In the genomic region with DNA sequence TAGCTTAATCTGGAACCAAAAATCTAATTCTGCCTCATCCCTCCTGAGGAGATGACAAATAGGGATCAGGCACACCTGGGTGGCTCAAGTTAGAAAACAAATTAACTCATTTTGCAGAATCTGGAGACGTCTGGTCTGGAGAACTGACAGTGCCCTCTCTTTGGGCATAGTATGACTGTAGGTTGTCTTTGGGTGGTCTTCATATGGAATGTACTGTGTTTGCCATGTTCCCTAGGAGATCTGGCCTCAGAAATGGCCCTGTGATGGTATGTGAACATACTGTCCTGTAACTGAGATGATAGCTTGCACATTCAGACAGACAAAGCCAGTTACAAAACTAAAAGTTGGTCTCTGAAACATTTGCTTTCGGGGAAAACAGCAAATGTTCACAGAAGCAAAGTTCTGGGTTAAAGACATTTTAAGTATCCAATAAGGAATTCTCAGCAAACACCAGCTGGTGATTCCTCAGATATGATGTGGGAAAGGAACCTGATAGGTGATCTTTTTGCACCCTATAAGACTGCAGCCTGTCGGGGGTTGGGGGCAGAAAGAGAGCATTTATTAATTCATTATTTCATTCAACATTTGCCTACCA, we compare ENCODE assay signal across 12 cellular contexts. TPM values are rescaled to one million over a fixed set of nuclear protein-coding genes. Genes with fewer than 3 reads are reported as not detected.
A peak's percentile ranks its signal among the peaks of the same experiment; 100 is the strongest.
DNase-seq lines count a peak whose midpoint lies in the region; ATAC-seq, FAIRE-seq and TF ChIP-seq lines count a peak whose summit lies in the region.
"Had no signal": no experiment of that assay in that cellular context is flagged by ENCODE, and none has a peak within 500 bp of the region (broad histone marks: within the 10 kb centered on the region; RNA-seq: fewer than 3 reads in every experiment).

No MANE protein-coding gene starts in this region.

- H3K27ac Mint-ChIP-seq in activated CD8-positive, alpha-beta memory T cell treated with anti-CD3 and anti-CD28 coated beads, Interleukin-2, amount 10 ng/mL, durations not matched to agents 7 days and 5 days = peak overlapping the region; percentile 53
- peak overlapping the region; percentile 76 for H3K27ac Mint-ChIP-seq in activated T-helper 1 cell treated with anti-CD3 and anti-CD28 coated beads, Interleukin-12 subunit alpha, Interleukin-12 subunit beta, Interleukin-2, Interleukin-4 antibody, amounts not matched to agents 30 ng/mL and 10 ng/mL and 1 ng/mL, durations not matched to agents 14 hours and 24 hours and 36 hours
- H3K27ac Mint-ChIP-seq in immature natural killer cell = peak overlapping the region; percentile 98 to 100 (median 100)

- no peak overlapping the region for H3K4me3 ChIP-seq in thyroid gland (replicated peaks in 1 of 3)
- no peak overlapping the region for H3K4me3 ChIP-seq in H7 (ENCODE audit: insufficient read depth, low read depth, low read length)
- H3K4me3 ChIP-seq in pancreas = no peak overlapping the region
- H3K4me3 ChIP-seq: SJCRH30 had no signal

- H3K9me3 Mint-ChIP-seq in activated CD8-positive, alpha-beta memory T cell treated with anti-CD3 and anti-CD28 coated beads, Interleukin-2, amount 10 ng/mL, durations not matched to agents 7 days and 5 days (ENCODE audit: low read depth) = no peaks in the 10 kb centered on the region
- H3K9me3 Mint-ChIP-seq in activated T-helper 1 cell treated with anti-CD3 and anti-CD28 coated beads, Interleukin-12 subunit alpha, Interleukin-12 subunit beta, Interleukin-2, Interleukin-4 antibody, amounts not matched to agents 30 ng/mL and 10 ng/mL and 1 ng/mL, durations not matched to agents 14 hours and 24 hours and 36 hours = no peaks in the 10 kb centered on the region
- no peaks in the 10 kb centered on the region for H3K9me3 Mint-ChIP-seq in immature natural killer cell
- H3K9me3 Mint-ChIP-seq: nephron had no signal

- no peak for DNase-seq in activated CD8-positive, alpha-beta memory T cell treated with anti-CD3 and anti-CD28 coated beads, Interleukin-2, amount 10 ng/mL, durations not matched to agents 7 days and 5 days
- no peak for DNase-seq in activated CD8-positive, alpha-beta memory T cell treated with anti-CD3 and anti-CD28 coated beads for 24 hours
- no peak for DNase-seq in activated T-helper 1 cell treated with anti-CD3 and anti-CD28 coated beads, Interleukin-12 subunit alpha, Interleukin-12 subunit beta, Interleukin-2, Interleukin-4 antibody, amounts not matched to agents 30 ng/mL and 10 ng/mL and 1 ng/mL, durations not matched to agents 14 hours and 24 hours and 36 hours (ENCODE audit: low spot score)
- DNase-seq in immature natural killer cell (no peak), thyroid gland (no peak), H7 (no peak), pancreas (no peak)
- no peak for DNase-seq in effector CD4-positive, alpha-beta T cell
- DNase-seq: activated CD4-positive, CD25-positive, alpha-beta regulatory T cell treated with anti-CD3 and anti-CD28 coated beads, Interleukin-2, amount 50 U/mL, for 72 hours; MM.1S; SJCRH30 had no signal

- H3K9me3 ChIP-seq in thyroid gland (no peaks in the 10 kb centered on the region), pancreas (no peaks in the 10 kb centered on the region)
- H3K9me3 ChIP-seq: SJCRH30 had no signal

- no peak for ATAC-seq in activated CD8-positive, alpha-beta memory T cell treated with anti-CD3 and anti-CD28 coated beads, Interleukin-2, amount 10 ng/mL, durations not matched to agents 7 days and 5 days
- ATAC-seq in pancreas = no peak

- TF ChIP-seq POLR2A in thyroid gland (IDR thresholded peaks at IDR 0.05) = no peak

- H3K27me3 ChIP-seq in thyroid gland (no peaks in the 10 kb centered on the region), H7 (ENCODE audit: control insufficient read depth, insufficient read depth, low read length) (no peaks in the 10 kb centered on the region), pancreas (no peaks in the 10 kb centered on the region)
- H3K27me3 ChIP-seq: SJCRH30 had no signal

- no peak for TF ChIP-seq CTCF in thyroid gland (IDR thresholded peaks at IDR 0.05)
- TF ChIP-seq CTCF in pancreas (IDR thresholded peaks at IDR 0.05) = no peak

- H3K36me3 ChIP-seq in thyroid gland (no peaks in the 10 kb centered on the region), H7 (replicated peaks; ENCODE audit: control insufficient read depth, insufficient read depth, low read length) (no peaks in the 10 kb centered on the region), pancreas (no peaks in the 10 kb centered on the region)
- H3K36me3 ChIP-seq: SJCRH30 had no signal

- intact Hi-C loops in activated T-helper 1 cell treated with anti-CD3 and anti-CD28 coated beads, Interleukin-12 subunit alpha, Interleukin-12 subunit beta, Interleukin-2, Interleukin-4 antibody, amounts not matched to agents 30 ng/mL and 10 ng/mL and 1 ng/mL, durations not matched to agents 14 hours and 24 hours and 36 hours (cut with micrococcal nuclease) = no loop called here
- intact Hi-C loops in thyroid gland (cut with DNase I) (no loop called here), pancreas (cut with DNase I) (no loop called here)

- CTCF ChIA-PET in activated CD8-positive, alpha-beta memory T cell treated with anti-CD3 and anti-CD28 coated beads, Interleukin-2, amount 10 ng/mL, durations not matched to agents 7 days and 5 days (lab: Charles Lee) = interaction anchor here (0.7 to 8.2 kb wide), 6 partner anchors 9 to 771 kb away, joined by 3 to 101 read pairs (median 3); no protein-coding TSS in a partner anchor

- no peaks in the 10 kb centered on the region for H3K27me3 Mint-ChIP-seq in activated CD8-positive, alpha-beta memory T cell treated with anti-CD3 and anti-CD28 coated beads, Interleukin-2, amount 10 ng/mL, durations not matched to agents 7 days and 5 days
- no peaks in the 10 kb centered on the region for H3K27me3 Mint-ChIP-seq in activated T-helper 1 cell treated with anti-CD3 and anti-CD28 coated beads, Interleukin-12 subunit alpha, Interleukin-12 subunit beta, Interleukin-2, Interleukin-4 antibody, amounts not matched to agents 30 ng/mL and 10 ng/mL and 1 ng/mL, durations not matched to agents 14 hours and 24 hours and 36 hours (ENCODE audit: insufficient read depth)
- peaks cover 8 to 26% (median 23%) of the 10 kb centered on the region in 3 donors for H3K27me3 Mint-ChIP-seq in immature natural killer cell (ENCODE audit: low read depth in 3 of 3)

- H3K4me1 Mint-ChIP-seq in activated CD8-positive, alpha-beta memory T cell treated with anti-CD3 and anti-CD28 coated beads, Interleukin-2, amount 10 ng/mL, durations not matched to agents 7 days and 5 days = peaks cover 95% of the 10 kb centered on the region
- H3K4me1 Mint-ChIP-seq in activated T-helper 1 cell treated with anti-CD3 and anti-CD28 coated beads, Interleukin-12 subunit alpha, Interleukin-12 subunit beta, Interleukin-2, Interleukin-4 antibody, amounts not matched to agents 30 ng/mL and 10 ng/mL and 1 ng/mL, durations not matched to agents 14 hours and 24 hours and 36 hours (ENCODE audit: low read depth) = peaks cover 100% of the 10 kb centered on the region
- H3K4me1 Mint-ChIP-seq in immature natural killer cell = peaks cover 100% of the 10 kb centered on the region in 2 donors

- WGBS in thyroid gland, 2 donors = 92 to 93% methylated on average over 3 of the region's 3 CpGs
- WGBS in pancreas, 2 donors = 85 to 91% methylated on average over 3 of the region's 3 CpGs

- H3K4me1 ChIP-seq in thyroid gland (peaks cover 33 to 65% of the 10 kb centered on the region in 2 donors), pancreas (peaks cover 35 to 58% (median 42%) of the 10 kb centered on the region in 3 donors)
- H3K4me1 ChIP-seq: SJCRH30 had no signal

- peak overlapping the region; percentile 55 to 78 (median 78) for H3K27ac ChIP-seq in thyroid gland
- no peak overlapping the region for H3K27ac ChIP-seq in pancreas
- H3K27ac ChIP-seq: SJCRH30 had no signal

- H3K4me3 Mint-ChIP-seq in activated CD8-positive, alpha-beta memory T cell treated with anti-CD3 and anti-CD28 coated beads, Interleukin-2, amount 10 ng/mL, durations not matched to agents 7 days and 5 days = no peak overlapping the region
- peak overlapping the region; percentile 45 for H3K4me3 Mint-ChIP-seq in activated T-helper 1 cell treated with anti-CD3 and anti-CD28 coated beads, Interleukin-12 subunit alpha, Interleukin-12 subunit beta, Interleukin-2, Interleukin-4 antibody, amounts not matched to agents 30 ng/mL and 10 ng/mL and 1 ng/mL, durations not matched to agents 14 hours and 24 hours and 36 hours
- H3K4me3 Mint-ChIP-seq in immature natural killer cell = peak overlapping the region in 2 of 5 donors; percentile 33 to 89
- H3K4me3 Mint-ChIP-seq: nephron had no signal

- peaks cover 58% of the 10 kb centered on the region for H3K36me3 Mint-ChIP-seq in activated CD8-positive, alpha-beta memory T cell treated with anti-CD3 and anti-CD28 coated beads, Interleukin-2, amount 10 ng/mL, durations not matched to agents 7 days and 5 days
- H3K36me3 Mint-ChIP-seq in activated T-helper 1 cell treated with anti-CD3 and anti-CD28 coated beads, Interleukin-12 subunit alpha, Interleukin-12 subunit beta, Interleukin-2, Interleukin-4 antibody, amounts not matched to agents 30 ng/mL and 10 ng/mL and 1 ng/mL, durations not matched to agents 14 hours and 24 hours and 36 hours (ENCODE audit: low read depth) = peaks cover 66% of the 10 kb centered on the region
- H3K36me3 Mint-ChIP-seq in immature natural killer cell = peaks cover 0 to 19% (median 4%) of the 10 kb centered on the region in 3 donors

- FAIRE-seq in pancreas (lab: Jason Lieb, UNC) = no peak

RNA-seq across cellular contexts. Expression of a gene that starts 29.7 kb away (rescaled TPM):
- 100 to 1,000 TPM; 212 to 294 TPM for total RNA-seq in activated CD8-positive, alpha-beta memory T cell treated with anti-CD3 and anti-CD28 coated beads, Interleukin-2, amount 10 ng/mL, durations not matched to agents 7 days and 5 days
- 547 and 550 TPM in 2 replicates for total RNA-seq in activated T-helper 1 cell treated with anti-CD3 and anti-CD28 coated beads, Interleukin-12 subunit alpha, Interleukin-12 subunit beta, Interleukin-2, Interleukin-4 antibody, amounts not matched to agents 30 ng/mL and 10 ng/mL and 1 ng/mL, durations not matched to agents 14 hours and 24 hours and 36 hours
- polyA plus RNA-seq in immature natural killer cell (100 to 1,000 TPM; 213 to 247 (median 216) TPM), pancreas (100 to 1,000 TPM; 133 TPM)
- total RNA-seq in thyroid gland (100 to 1,000 TPM; 164 to 302 (median 189) TPM), pancreas (100 to 1,000 TPM; 343 to 677 (median 391) TPM)
- total RNA-seq in H7 (2014; rRNA removed; shearing (Covaris generic)) = 9.4 and 11.4 TPM in 2 replicates

Comparison
In these comparisons a context has a peak if more than half of its experiments do, and no peak if none do; other contexts are left out.
1. H3K27ac ChIP-seq: peak in thyroid gland (3 of 3); none in pancreas (0 of 4).
2. RNA of a gene that starts 29.7 kb away (total RNA-seq): 547 to 550 TPM in activated T-helper 1 cell treated with anti-CD3 and anti-CD28 coated beads, Interleukin-12 subunit alpha, Interleukin-12 subunit beta, Interleukin-2, Interleukin-4 antibody, amounts not matched to agents 30 ng/mL and 10 ng/mL and 1 ng/mL, durations not matched to agents 14 hours and 24 hours and 36 hours, 343 to 677 TPM in pancreas, 212 to 294 TPM in activated CD8-positive, alpha-beta memory T cell treated with anti-CD3 and anti-CD28 coated beads, Interleukin-2, amount 10 ng/mL, durations not matched to agents 7 days and 5 days and 164 to 302 TPM in thyroid gland; 9.4 to 11.4 TPM in H7; every median in the first group is over 10 times any median in the second.
3. Peak in every context shown above with its lines, with median percentiles within 50 percentile points of each other: H3K27ac Mint-ChIP-seq.